ENCODE assay signal across 1 cellular context in the genomic region with DNA sequence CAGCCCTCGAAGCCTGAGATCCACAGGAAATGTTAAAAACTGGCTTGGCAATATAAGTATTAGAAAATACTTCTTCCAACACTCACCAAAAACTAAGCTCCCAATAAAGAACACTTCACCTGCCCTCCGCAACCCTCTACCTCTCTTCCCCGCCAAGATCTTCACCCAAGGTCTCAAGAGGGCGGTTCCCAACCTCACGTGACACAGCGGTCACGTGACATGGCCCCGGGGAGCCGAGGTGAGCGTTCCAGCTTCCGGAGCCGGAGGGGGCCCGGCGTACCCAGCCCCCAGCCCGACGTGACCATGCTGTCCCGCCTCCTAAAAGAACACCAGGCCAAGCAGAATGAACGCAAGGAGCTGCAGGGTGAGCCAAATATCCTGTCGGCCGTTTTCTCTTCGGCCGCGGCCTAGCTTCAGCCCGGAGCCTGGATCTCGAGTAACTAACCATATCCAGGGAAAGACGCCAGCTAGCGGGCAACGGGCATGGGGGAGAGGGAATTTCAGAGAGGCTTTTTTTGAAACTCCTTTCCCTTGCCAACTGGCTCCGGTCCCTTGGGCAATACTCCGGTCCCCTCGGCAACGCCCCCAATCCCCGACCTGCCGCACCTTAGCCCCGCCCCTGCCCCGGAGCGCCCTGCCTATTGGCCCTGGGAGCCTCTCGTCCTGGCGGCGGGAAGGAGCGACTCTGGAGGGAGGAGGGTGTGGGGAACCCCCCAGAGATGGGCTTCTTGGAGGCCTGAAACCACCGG.
TF ChIP-seq lines count a peak whose summit lies in the region.

TSS of gene BLOC1S1 (plus strand) at position 214 of the 749 bp plus-strand sequence. CDS start at position 220, 6 bp downstream.

TF ChIP-seq in GM12878, 131 proteins besides CTCF, POLR2A, EP300 and RAD21 (continued from another document and continues in another):
- TF ChIP-seq, protein P1, sequence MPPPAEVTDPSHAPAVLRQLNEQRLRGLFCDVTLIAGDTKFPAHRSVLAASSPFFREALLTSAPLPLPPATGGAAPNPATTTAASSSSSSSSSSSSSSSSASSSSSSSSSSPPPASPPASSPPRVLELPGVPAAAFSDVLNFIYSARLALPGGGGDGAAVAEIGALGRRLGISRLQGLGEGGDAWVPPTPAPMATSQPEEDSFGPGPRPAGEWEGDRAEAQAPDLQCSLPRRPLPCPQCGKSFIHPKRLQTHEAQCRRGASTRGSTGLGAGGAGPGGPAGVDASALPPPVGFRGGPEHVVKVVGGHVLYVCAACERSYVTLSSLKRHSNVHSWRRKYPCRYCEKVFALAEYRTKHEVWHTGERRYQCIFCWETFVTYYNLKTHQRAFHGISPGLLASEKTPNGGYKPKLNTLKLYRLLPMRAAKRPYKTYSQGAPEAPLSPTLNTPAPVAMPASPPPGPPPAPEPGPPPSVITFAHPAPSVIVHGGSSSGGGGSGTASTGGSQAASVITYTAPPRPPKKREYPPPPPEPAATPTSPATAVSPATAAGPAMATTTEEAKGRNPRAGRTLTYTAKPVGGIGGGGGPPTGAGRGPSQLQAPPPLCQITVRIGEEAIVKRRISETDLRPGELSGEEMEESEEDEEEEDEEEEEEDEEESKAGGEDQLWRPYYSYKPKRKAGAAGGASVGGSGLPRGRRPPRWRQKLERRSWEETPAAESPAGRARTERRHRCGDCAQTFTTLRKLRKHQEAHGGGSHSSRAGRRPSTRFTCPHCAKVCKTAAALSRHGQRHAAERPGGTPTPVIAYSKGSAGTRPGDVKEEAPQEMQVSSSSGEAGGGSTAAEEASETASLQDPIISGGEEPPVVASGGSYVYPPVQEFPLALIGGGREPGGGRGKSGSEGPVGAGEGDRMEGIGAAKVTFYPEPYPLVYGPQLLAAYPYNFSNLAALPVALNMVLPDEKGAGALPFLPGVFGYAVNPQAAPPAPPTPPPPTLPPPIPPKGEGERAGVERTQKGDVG (CRISPR knock-in tag; IDR thresholded peaks at IDR 0.05), result peak; percentile 85
- TF ChIP-seq ZNF274 (IDR thresholded peaks at IDR 0.05; ENCODE audit: insufficient read depth, insufficient read length) (no peak), LARP7 (IDR thresholded peaks at IDR 0.05) (peak; percentile 80), HDAC6 (IDR thresholded peaks at IDR 0.05; ENCODE audit: unreplicated experiment) (no peak), FOXM1 (IDR thresholded peaks at IDR 0.05; ENCODE audit: low read depth, low read length) (no peak), ZNF207 (IDR thresholded peaks at IDR 0.05; ENCODE audit: borderline replicate concordance) (peak; percentile 53; the same call in 1 of the 2 replicates), SMAD5 (IDR thresholded peaks at IDR 0.05; ENCODE audit: low read depth) (no peak), ZZZ3 (IDR thresholded peaks at IDR 0.05; ENCODE audit: control insufficient read depth, insufficient read length, low read depth) (no peak), IKZF1 (conservative IDR thresholded peaks at IDR 0.05) (peak; percentile 90), ATF3 (IDR thresholded peaks at IDR 0.05; ENCODE audit: borderline replicate concordance, extremely low read depth, low read depth, low read length) (peak; percentile 99), FOXK2 (IDR thresholded peaks at IDR 0.05) (peak; percentile 71), SIN3A (IDR thresholded peaks at IDR 0.05; ENCODE audit: low read depth, low read length) (peak; percentile 98), HDGF (IDR thresholded peaks at IDR 0.05) (no peak), ATF2 (IDR thresholded peaks at IDR 0.05; ENCODE audit: low read length) (no peak), SUPT20H (IDR thresholded peaks at IDR 0.05; ENCODE audit: borderline replicate concordance, control insufficient read depth, low read depth, low read length) (no peak), USF1 (IDR thresholded peaks at IDR 0.05; ENCODE audit: borderline replicate concordance, extremely low read length, insufficient read depth, low read depth, low read length) (peak; percentile 99), SMAD1 (IDR thresholded peaks at IDR 0.05; ENCODE audit: low read depth, partially characterized antibody) (no peak), BHLHE40 (IDR thresholded peaks at IDR 0.05; ENCODE audit: borderline replicate concordance in 1 of 2, low read depth in 2 of 2, low read length in 1 of 2) (peak; percentile 93 to 99), NR2F1 (conservative IDR thresholded peaks at IDR 0.05) (peak; percentile 79), SMC3 (IDR thresholded peaks at IDR 0.05; ENCODE audit: borderline replicate concordance, low read length) (no peak), PAX5 (IDR thresholded peaks at IDR 0.05; ENCODE audit: borderline replicate concordance, low read depth, low read length) (no peak), RUNX3 (IDR thresholded peaks at IDR 0.05; ENCODE audit: low read length) (peak; percentile 72), STAT1 (conservative IDR thresholded peaks at IDR 0.05) (peak; percentile 88), CEBPB (IDR thresholded peaks at IDR 0.05; ENCODE audit: borderline replicate concordance in 1 of 2, low read depth in 2 of 2, low read length in 2 of 2) (no peak), SPI1 (IDR thresholded peaks at IDR 0.05; ENCODE audit: borderline replicate concordance, insufficient read depth, low read depth, low read length) (no peak), CBFB (IDR thresholded peaks at IDR 0.05; ENCODE audit: low read depth) (peak; percentile 43; the same call in 1 of the 2 replicates), RBBP5 (conservative IDR thresholded peaks at IDR 0.05) (no peak), MEF2A (IDR thresholded peaks at IDR 0.05; ENCODE audit: insufficient read depth, low read depth, low read length) (0 out of 2 replicates have a peak, but pooled peaks have one; percentile 46)
- TF ChIP-seq, protein P2, sequence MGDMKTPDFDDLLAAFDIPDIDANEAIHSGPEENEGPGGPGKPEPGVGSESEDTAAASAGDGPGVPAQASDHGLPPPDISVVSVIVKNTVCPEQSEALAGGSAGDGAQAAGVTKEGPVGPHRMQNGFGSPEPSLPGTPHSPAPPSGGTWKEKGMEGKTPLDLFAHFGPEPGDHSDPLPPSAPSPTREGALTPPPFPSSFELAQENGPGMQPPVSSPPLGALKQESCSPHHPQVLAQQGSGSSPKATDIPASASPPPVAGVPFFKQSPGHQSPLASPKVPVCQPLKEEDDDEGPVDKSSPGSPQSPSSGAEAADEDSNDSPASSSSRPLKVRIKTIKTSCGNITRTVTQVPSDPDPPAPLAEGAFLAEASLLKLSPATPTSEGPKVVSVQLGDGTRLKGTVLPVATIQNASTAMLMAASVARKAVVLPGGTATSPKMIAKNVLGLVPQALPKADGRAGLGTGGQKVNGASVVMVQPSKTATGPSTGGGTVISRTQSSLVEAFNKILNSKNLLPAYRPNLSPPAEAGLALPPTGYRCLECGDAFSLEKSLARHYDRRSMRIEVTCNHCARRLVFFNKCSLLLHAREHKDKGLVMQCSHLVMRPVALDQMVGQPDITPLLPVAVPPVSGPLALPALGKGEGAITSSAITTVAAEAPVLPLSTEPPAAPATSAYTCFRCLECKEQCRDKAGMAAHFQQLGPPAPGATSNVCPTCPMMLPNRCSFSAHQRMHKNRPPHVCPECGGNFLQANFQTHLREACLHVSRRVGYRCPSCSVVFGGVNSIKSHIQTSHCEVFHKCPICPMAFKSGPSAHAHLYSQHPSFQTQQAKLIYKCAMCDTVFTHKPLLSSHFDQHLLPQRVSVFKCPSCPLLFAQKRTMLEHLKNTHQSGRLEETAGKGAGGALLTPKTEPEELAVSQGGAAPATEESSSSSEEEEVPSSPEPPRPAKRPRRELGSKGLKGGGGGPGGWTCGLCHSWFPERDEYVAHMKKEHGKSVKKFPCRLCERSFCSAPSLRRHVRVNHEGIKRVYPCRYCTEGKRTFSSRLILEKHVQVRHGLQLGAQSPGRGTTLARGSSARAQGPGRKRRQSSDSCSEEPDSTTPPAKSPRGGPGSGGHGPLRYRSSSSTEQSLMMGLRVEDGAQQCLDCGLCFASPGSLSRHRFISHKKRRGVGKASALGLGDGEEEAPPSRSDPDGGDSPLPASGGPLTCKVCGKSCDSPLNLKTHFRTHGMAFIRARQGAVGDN (IDR thresholded peaks at IDR 0.05), result peak; percentile 69; the same call in 1 of the 2 replicates
- TF ChIP-seq, protein P3, sequence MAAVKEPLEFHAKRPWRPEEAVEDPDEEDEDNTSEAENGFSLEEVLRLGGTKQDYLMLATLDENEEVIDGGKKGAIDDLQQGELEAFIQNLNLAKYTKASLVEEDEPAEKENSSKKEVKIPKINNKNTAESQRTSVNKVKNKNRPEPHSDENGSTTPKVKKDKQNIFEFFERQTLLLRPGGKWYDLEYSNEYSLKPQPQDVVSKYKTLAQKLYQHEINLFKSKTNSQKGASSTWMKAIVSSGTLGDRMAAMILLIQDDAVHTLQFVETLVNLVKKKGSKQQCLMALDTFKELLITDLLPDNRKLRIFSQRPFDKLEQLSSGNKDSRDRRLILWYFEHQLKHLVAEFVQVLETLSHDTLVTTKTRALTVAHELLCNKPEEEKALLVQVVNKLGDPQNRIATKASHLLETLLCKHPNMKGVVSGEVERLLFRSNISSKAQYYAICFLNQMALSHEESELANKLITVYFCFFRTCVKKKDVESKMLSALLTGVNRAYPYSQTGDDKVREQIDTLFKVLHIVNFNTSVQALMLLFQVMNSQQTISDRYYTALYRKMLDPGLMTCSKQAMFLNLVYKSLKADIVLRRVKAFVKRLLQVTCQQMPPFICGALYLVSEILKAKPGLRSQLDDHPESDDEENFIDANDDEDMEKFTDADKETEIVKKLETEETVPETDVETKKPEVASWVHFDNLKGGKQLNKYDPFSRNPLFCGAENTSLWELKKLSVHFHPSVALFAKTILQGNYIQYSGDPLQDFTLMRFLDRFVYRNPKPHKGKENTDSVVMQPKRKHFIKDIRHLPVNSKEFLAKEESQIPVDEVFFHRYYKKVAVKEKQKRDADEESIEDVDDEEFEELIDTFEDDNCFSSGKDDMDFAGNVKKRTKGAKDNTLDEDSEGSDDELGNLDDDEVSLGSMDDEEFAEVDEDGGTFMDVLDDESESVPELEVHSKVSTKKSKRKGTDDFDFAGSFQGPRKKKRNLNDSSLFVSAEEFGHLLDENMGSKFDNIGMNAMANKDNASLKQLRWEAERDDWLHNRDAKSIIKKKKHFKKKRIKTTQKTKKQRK (IDR thresholded peaks at IDR 0.05; ENCODE audit: low read depth, low read length), result no peak
- TF ChIP-seq, protein P4, sequence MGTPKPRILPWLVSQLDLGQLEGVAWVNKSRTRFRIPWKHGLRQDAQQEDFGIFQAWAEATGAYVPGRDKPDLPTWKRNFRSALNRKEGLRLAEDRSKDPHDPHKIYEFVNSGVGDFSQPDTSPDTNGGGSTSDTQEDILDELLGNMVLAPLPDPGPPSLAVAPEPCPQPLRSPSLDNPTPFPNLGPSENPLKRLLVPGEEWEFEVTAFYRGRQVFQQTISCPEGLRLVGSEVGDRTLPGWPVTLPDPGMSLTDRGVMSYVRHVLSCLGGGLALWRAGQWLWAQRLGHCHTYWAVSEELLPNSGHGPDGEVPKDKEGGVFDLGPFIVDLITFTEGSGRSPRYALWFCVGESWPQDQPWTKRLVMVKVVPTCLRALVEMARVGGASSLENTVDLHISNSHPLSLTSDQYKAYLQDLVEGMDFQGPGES (IDR thresholded peaks at IDR 0.05), result 0 out of 2 replicates have a peak, but pooled peaks have one; percentile 10
- TF ChIP-seq, protein P5, sequence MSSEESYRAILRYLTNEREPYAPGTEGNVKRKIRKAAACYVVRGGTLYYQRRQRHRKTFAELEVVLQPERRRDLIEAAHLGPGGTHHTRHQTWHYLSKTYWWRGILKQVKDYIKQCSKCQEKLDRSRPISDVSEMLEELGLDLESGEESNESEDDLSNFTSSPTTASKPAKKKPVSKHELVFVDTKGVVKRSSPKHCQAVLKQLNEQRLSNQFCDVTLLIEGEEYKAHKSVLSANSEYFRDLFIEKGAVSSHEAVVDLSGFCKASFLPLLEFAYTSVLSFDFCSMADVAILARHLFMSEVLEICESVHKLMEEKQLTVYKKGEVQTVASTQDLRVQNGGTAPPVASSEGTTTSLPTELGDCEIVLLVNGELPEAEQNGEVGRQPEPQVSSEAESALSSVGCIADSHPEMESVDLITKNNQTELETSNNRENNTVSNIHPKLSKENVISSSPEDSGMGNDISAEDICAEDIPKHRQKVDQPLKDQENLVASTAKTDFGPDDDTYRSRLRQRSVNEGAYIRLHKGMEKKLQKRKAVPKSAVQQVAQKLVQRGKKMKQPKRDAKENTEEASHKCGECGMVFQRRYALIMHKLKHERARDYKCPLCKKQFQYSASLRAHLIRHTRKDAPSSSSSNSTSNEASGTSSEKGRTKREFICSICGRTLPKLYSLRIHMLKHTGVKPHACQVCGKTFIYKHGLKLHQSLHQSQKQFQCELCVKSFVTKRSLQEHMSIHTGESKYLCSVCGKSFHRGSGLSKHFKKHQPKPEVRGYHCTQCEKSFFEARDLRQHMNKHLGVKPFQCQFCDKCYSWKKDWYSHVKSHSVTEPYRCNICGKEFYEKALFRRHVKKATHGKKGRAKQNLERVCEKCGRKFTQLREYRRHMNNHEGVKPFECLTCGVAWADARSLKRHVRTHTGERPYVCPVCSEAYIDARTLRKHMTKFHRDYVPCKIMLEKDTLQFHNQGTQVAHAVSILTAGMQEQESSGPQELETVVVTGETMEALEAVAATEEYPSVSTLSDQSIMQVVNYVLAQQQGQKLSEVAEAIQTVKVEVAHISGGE (CRISPR knock-in tag; IDR thresholded peaks at IDR 0.05), result peak; percentile 72
- TF ChIP-seq, protein P6, sequence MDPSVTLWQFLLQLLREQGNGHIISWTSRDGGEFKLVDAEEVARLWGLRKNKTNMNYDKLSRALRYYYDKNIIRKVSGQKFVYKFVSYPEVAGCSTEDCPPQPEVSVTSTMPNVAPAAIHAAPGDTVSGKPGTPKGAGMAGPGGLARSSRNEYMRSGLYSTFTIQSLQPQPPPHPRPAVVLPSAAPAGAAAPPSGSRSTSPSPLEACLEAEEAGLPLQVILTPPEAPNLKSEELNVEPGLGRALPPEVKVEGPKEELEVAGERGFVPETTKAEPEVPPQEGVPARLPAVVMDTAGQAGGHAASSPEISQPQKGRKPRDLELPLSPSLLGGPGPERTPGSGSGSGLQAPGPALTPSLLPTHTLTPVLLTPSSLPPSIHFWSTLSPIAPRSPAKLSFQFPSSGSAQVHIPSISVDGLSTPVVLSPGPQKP (IDR thresholded peaks at IDR 0.05; ENCODE audit: low read depth, low read length), result peak; percentile 74; the same call in 1 of the 2 replicates
